Comparison of ENCODE assay signal across 8 cellular contexts in the genomic region with DNA sequence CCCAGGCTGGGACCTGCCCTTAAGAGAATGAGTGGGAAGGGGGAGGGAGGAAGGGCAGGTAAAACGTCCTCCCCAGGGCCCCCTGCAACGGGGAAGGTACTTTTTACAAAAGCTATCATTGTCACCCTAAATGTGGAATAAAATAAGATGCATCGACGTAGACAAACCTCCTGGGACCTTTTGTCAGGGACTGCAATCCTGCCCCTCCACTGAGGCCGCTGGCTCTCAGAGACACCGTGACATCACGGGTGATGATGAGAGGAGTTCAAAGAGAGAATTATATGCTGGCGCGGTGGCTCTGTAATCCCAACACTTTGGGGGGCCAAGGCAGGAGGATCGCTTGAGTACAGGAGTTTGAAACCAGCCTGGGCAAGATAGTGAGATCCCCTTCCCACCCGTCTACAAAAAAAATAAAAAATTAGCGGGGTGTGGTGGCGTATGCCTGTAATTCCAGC. TPM values are rescaled to one million over a fixed set of nuclear protein-coding genes. Genes with fewer than 3 reads are reported as not detected.
DNase-seq lines count a peak whose midpoint lies in the region; ATAC-seq and TF ChIP-seq lines count a peak whose summit lies in the region.

No MANE protein-coding gene starts in this region.

- H3K79me2 ChIP-seq in MM.1S (ENCODE audit: low read length): no peaks in the 10 kb centered on the region

- H4K91ac ChIP-seq in neuronal stem cell (ENCODE audit: low read depth, low read length, poor library complexity): no peak overlapping the region

- peaks cover 11% of the 10 kb centered on the region for H3K4me1 ChIP-seq in Caco-2
- H3K4me1 ChIP-seq in MM.1S (ENCODE audit: low read length): peaks cover 25% of the 10 kb centered on the region
- peaks cover 13% of the 10 kb centered on the region for H3K4me1 ChIP-seq in effector memory CD4-positive, alpha-beta T cell (ENCODE audit: control insufficient read depth, insufficient read depth, low read length, poor library complexity, severe bottlenecking)
- peaks cover 13 to 20% of the 10 kb centered on the region in 2 donors for H3K4me1 ChIP-seq in neuronal stem cell (ENCODE audit: control insufficient read depth in 2 of 2, insufficient read depth in 1 of 2, low read depth in 1 of 2, low read length in 2 of 2)

- no peak overlapping the region for H4K8ac ChIP-seq in neuronal stem cell (ENCODE audit: low read depth, low read length)

- WGBS in neuronal stem cell (ENCODE audit: extremely low coverage in 2 of 2, insufficient read length in 2 of 2, insufficient replicate concordance in 1 of 2), 2 donors: no CpG with 5 or more reads among the region's 13 CpGs

- no peak overlapping the region for H3K4me3 ChIP-seq in Caco-2 (ENCODE audit: low read depth, low read length)
- H3K4me3 ChIP-seq in MM.1S (ENCODE audit: low read length): peak overlapping the region; percentile 49
- H3K4me3 ChIP-seq in effector memory CD4-positive, alpha-beta T cell (ENCODE audit: insufficient read depth, low read depth, low read length, poor library complexity, severe bottlenecking): peak overlapping the region; percentile 44
- no peak overlapping the region for H3K4me3 ChIP-seq in neuronal stem cell (ENCODE audit: low read length in 2 of 2)

- peak overlapping the region; percentile 94 for H3K4me3 Mint-ChIP-seq in Caco-2 (ENCODE audit: unreplicated experiment)

- H3K27me3 ChIP-seq in Caco-2 (replicated peaks; ENCODE audit: control insufficient read depth, insufficient read depth, low read length) (no peaks in the 10 kb centered on the region), MM.1S (replicated peaks; ENCODE audit: insufficient read depth, low read length) (peaks cover 54% of the 10 kb centered on the region), neuronal stem cell (ENCODE audit: control insufficient read depth in 3 of 3, insufficient read depth in 3 of 3, low read depth in 1 of 3, low read length in 3 of 3) (peaks cover 0 to 49% (median 28%) of the 10 kb centered on the region in 3 experiments)
- H3K27me3 ChIP-seq in effector memory CD4-positive, alpha-beta T cell (replicated peaks; ENCODE audit: control insufficient read depth, insufficient read depth, low read length, poor library complexity, severe bottlenecking): peaks cover 8% of the 10 kb centered on the region

- peak overlapping the region; percentile 24 for H3K18ac ChIP-seq in neuronal stem cell (ENCODE audit: low read length)

- H3K9me3 Mint-ChIP-seq in Caco-2 (ENCODE audit: unreplicated experiment): no peaks in the 10 kb centered on the region

- intact Hi-C loops in Caco-2 (cut with micrococcal nuclease; ENCODE audit: unreplicated experiment): loop anchor here (1.0 kb wide), 1 partner anchor 30 kb away; no protein-coding TSS in a partner anchor

- no peak overlapping the region for H2BK120ac ChIP-seq in neuronal stem cell (ENCODE audit: low read depth, low read length)

- DNase-seq in Caco-2 (no peak), MM.1S (no peak), neuronal stem cell (ENCODE audit: low spot score) (no peak), GOT3 (lab: John Stamatoyannopoulos, UW) (no peak), NCI-H226 (no peak), GM20000 (ENCODE audit: low spot score) (no peak)
- no peak for DNase-seq in effector memory CD4-positive, alpha-beta T cell

- POLR2A ChIA-PET in Caco-2 (lab: Charles Lee): interaction anchor here (0.5 to 0.6 kb wide), 2 partner anchors 11 to 73 kb away, joined by 3 to 5 read pairs; no protein-coding TSS in a partner anchor

- no peak overlapping the region for H3K4ac ChIP-seq in neuronal stem cell (ENCODE audit: low read length)

- peak overlapping the region; percentile 74 for H3K27ac Mint-ChIP-seq in Caco-2 (ENCODE audit: unreplicated experiment)

- BruUV-seq in Caco-2 (replicated peaks; lab: Mats Ljungman, UMichigan): TSS peak; percentile 95

- peak overlapping the region; percentile 82 for H3K4me2 ChIP-seq in MM.1S (ENCODE audit: low read depth, low read length)
- H3K4me2 ChIP-seq in neuronal stem cell (ENCODE audit: insufficient read depth, low read length, poor library complexity, severe bottlenecking): peak overlapping the region; percentile 37

- no peaks in the 10 kb centered on the region for H3K9me3 ChIP-seq in Caco-2
- H3K9me3 ChIP-seq in MM.1S (replicated peaks; ENCODE audit: insufficient read depth, low read length): no peaks in the 10 kb centered on the region
- no peaks in the 10 kb centered on the region for H3K9me3 ChIP-seq in effector memory CD4-positive, alpha-beta T cell (ENCODE audit: control insufficient read depth, low read length)
- H3K9me3 ChIP-seq in neuronal stem cell (replicated peaks in 1 of 2; ENCODE audit: control insufficient read depth in 2 of 2, insufficient read depth in 1 of 2, low read depth in 1 of 2, low read length in 2 of 2): no peaks in the 10 kb centered on the region

- H3K36me3 Mint-ChIP-seq in Caco-2 (ENCODE audit: insufficient read depth, unreplicated experiment): peaks cover 12% of the 10 kb centered on the region

- peaks cover 7% of the 10 kb centered on the region for H3K4me1 Mint-ChIP-seq in Caco-2 (ENCODE audit: low read depth, unreplicated experiment)

- ATAC-seq in HG03342 (IDR thresholded peaks at IDR 0.05; ENCODE audit: unreplicated experiment): no peak

- no peak overlapping the region for H2BK5ac ChIP-seq in neuronal stem cell (ENCODE audit: low read length)

- H3K23ac ChIP-seq in neuronal stem cell (ENCODE audit: low read depth, low read length, poor library complexity): no peak overlapping the region

- no peak overlapping the region for H2BK12ac ChIP-seq in neuronal stem cell (ENCODE audit: low read length)

- no peak overlapping the region for H2AK5ac ChIP-seq in neuronal stem cell (ENCODE audit: low read depth, low read length)

- H3F3A ChIP-seq in MM.1S (ENCODE audit: insufficient read depth, low read length): no peaks in the 10 kb centered on the region

- H2AFZ ChIP-seq in MM.1S (ENCODE audit: low read length) (peak overlapping the region; percentile 53; the same call in 1 of the 2 replicates), neuronal stem cell (ENCODE audit: low read length) (peak overlapping the region; percentile 90)

- no peaks in the 10 kb centered on the region for H4K20me1 ChIP-seq in MM.1S (ENCODE audit: insufficient read depth, low read length)

- H3K14ac ChIP-seq in neuronal stem cell (ENCODE audit: low read length): peak overlapping the region; percentile 41

- CTCF ChIA-PET in Caco-2 (lab: Charles Lee): interaction anchor here (0.6 to 1.2 kb wide), 2 partner anchors 62 to 63 kb away, joined by 3 read pairs; no protein-coding TSS in a partner anchor

- H3K79me1 ChIP-seq in neuronal stem cell (ENCODE audit: low read depth, low read length): no peaks in the 10 kb centered on the region

- TF ChIP-seq CTCF in Caco-2 (IDR thresholded peaks at IDR 0.05; ENCODE audit: insufficient read depth in 1 of 2, low read depth in 1 of 2, low read length in 1 of 2, severe bottlenecking in 1 of 2, unreplicated experiment in 1 of 2) (no peak), MM.1S (IDR thresholded peaks at IDR 0.05; ENCODE audit: low read length) (no peak), GM20000 (IDR thresholded peaks at IDR 0.05; ENCODE audit: extremely low read depth, missing control alignments) (no peak)

- H3K9ac ChIP-seq in MM.1S (ENCODE audit: low read length): no peak overlapping the region; the same call in 1 of the 2 replicates
- H3K9ac ChIP-seq in neuronal stem cell (ENCODE audit: low read depth, low read length, poor library complexity): no peak overlapping the region

- H3K9me2 ChIP-seq in MM.1S (replicated peaks; ENCODE audit: insufficient read depth, low read length): no peaks in the 10 kb centered on the region

- H2BK15ac ChIP-seq in neuronal stem cell (ENCODE audit: low read length): no peak overlapping the region

- H3K36me3 ChIP-seq in Caco-2 (ENCODE audit: control insufficient read depth, insufficient read depth, low read length): no peaks in the 10 kb centered on the region
- no peaks in the 10 kb centered on the region for H3K36me3 ChIP-seq in MM.1S (replicated peaks; ENCODE audit: insufficient read depth, low read length)
- H3K36me3 ChIP-seq in effector memory CD4-positive, alpha-beta T cell (ENCODE audit: control insufficient read depth, insufficient read depth, low read length): no peaks in the 10 kb centered on the region
- no peaks in the 10 kb centered on the region for H3K36me3 ChIP-seq in neuronal stem cell (replicated peaks in 1 of 2; ENCODE audit: control insufficient read depth in 2 of 2, insufficient read depth in 2 of 2, low read length in 2 of 2)

- peaks cover 6% of the 10 kb centered on the region for H3K27me3 Mint-ChIP-seq in Caco-2 (ENCODE audit: insufficient read depth, unreplicated experiment)

- H3K27ac ChIP-seq in MM.1S (ENCODE audit: low read length) (no peak overlapping the region), neuronal stem cell (replicated peaks; ENCODE audit: low read length) (no peak overlapping the region)
- no peak overlapping the region for H3K27ac ChIP-seq in effector memory CD4-positive, alpha-beta T cell (ENCODE audit: insufficient read depth, low read length, poor library complexity, severe bottlenecking)

RNA-seq across cellular contexts. Expression of a gene that starts 1.8 kb away (rescaled TPM):
- 0.91 and 1.6 TPM in 2 replicates for total RNA-seq in Caco-2 (2022)
- polyA plus RNA-seq in neuronal stem cell (2013, experiment 1 of 2): 1.0 TPM
- polyA plus RNA-seq in neuronal stem cell (2013, experiment 2 of 2): 1.2 TPM

RNA-seq across cellular contexts. Expression of a gene that starts 12.2 kb away (rescaled TPM):
- total RNA-seq in Caco-2 (2022): 0.50 and 0.51 TPM in 2 replicates
- 0.08 TPM for polyA plus RNA-seq in neuronal stem cell (2013, experiment 1 of 2)
- polyA plus RNA-seq in neuronal stem cell (2013, experiment 2 of 2): 0.17 TPM

RNA-seq across cellular contexts. Expression of a gene that starts 45.4 kb away (rescaled TPM):
- total RNA-seq in Caco-2 (2022): 42.9 and 46.3 TPM in 2 replicates
- polyA plus RNA-seq in neuronal stem cell (2013, experiment 1 of 2): 57.0 TPM
- 55.4 TPM for polyA plus RNA-seq in neuronal stem cell (2013, experiment 2 of 2)

RNA-seq across cellular contexts. Expression of a gene that starts 45.7 kb away (rescaled TPM):
- total RNA-seq in Caco-2 (2022): 1.4 and 1.5 TPM in 2 replicates
- 9.4 TPM for polyA plus RNA-seq in neuronal stem cell (2013, experiment 1 of 2)
- 8.0 TPM for polyA plus RNA-seq in neuronal stem cell (2013, experiment 2 of 2)

RNA-seq across cellular contexts. Expression of a gene that starts 46.8 kb away (rescaled TPM):
- 128 TPM in 2 replicates for total RNA-seq in Caco-2 (2022)
- 60.2 TPM for polyA plus RNA-seq in neuronal stem cell (2013, experiment 1 of 2)
- 61.7 TPM for polyA plus RNA-seq in neuronal stem cell (2013, experiment 2 of 2)

Comparison
In these comparisons a context has a peak if more than half of its experiments do, and no peak if none do; other contexts are left out.
1. H3K4me3 ChIP-seq: peak in MM.1S (single experiment) and effector memory CD4-positive, alpha-beta T cell (single experiment); none in Caco-2 (single experiment) and neuronal stem cell (0 of 2).